ENCODE assay signal across 8 cellular contexts in genomic region chr17:80790021-80790765, GRCh38.
DNase-seq lines count a peak whose midpoint lies in the region; ATAC-seq lines count a peak whose summit lies in the region.

No MANE protein-coding gene starts in this region.

- DNase-seq in Daoy (ENCODE audit: low read depth) (peak; percentile 47), GM23248 (peak; percentile 5), naive B cell (no peak), cerebellum (ENCODE audit: low spot score) (no peak), HK-2 (ENCODE audit: unreplicated experiment) (no peak), anterior cingulate cortex (lab: John Stamatoyannopoulos, UW) (no peak)
- peak; percentile 23 for DNase-seq in activated CD4-positive, alpha-beta T cell treated with anti-CD3 and anti-CD28 coated beads, Interleukin-2, amount 50 U/mL, for 1 hour
- DNase-seq in effector CD4-positive, alpha-beta T cell, result no peak

- no peaks in the 10 kb centered on the region for H3K9me3 Mint-ChIP-seq in naive B cell

- H3K27ac ChIP-seq in GM23248, result peak overlapping the region; percentile 80

- peaks cover 10% of the 10 kb centered on the region for H3K79me2 ChIP-seq in GM23248 (ENCODE audit: insufficient read depth)

- H3K4me1 ChIP-seq in GM23248 (ENCODE audit: insufficient read depth), result peaks cover 55% of the 10 kb centered on the region

- 0 out of 2 replicates have a peak overlapping the region, but pooled peaks have one; percentile 28 for H3K4me3 ChIP-seq in GM23248

- H3K4me2 ChIP-seq in GM23248 (ENCODE audit: unreplicated experiment), result peak overlapping the region; percentile 76

- no peaks in the 10 kb centered on the region for H3K27me3 ChIP-seq in GM23248 (replicated peaks; ENCODE audit: insufficient read depth)

- in situ Hi-C loops in GM23248 (cut with MboI), result no loop called here

- peak; percentile 61 to 65 for ATAC-seq in naive B cell (ENCODE audit: low read depth in 2 of 2)

- H3K9me3 ChIP-seq in GM23248 (ENCODE audit: low read depth), result no peaks in the 10 kb centered on the region

- peaks cover 20 to 34% (median 27%) of the 10 kb centered on the region in 3 donors for H3K4me1 Mint-ChIP-seq in naive B cell

- no peaks in the 10 kb centered on the region for H3K9me2 ChIP-seq in GM23248 (ENCODE audit: insufficient read depth)

- H3K27ac Mint-ChIP-seq in naive B cell, result peak overlapping the region; percentile 46 to 96 (median 84)

- H2AFZ ChIP-seq in GM23248, result no peak overlapping the region

- peaks cover 13 to 18% of the 10 kb centered on the region in 2 donors for H3K36me3 Mint-ChIP-seq in naive B cell

- peak overlapping the region in 5 of 8 donors; percentile 9 to 83 (median 50) for H3K4me3 Mint-ChIP-seq in naive B cell

- peak overlapping the region; percentile 69 for H3K9ac ChIP-seq in GM23248

- H3K36me3 ChIP-seq in GM23248 (ENCODE audit: low read depth), result no peaks in the 10 kb centered on the region

- peaks cover 37% of the 10 kb centered on the region for H3F3A ChIP-seq in GM23248 (ENCODE audit: insufficient read depth)

- no peaks in the 10 kb centered on the region for H4K20me1 ChIP-seq in GM23248 (ENCODE audit: insufficient read depth)

- WGBS in GM23248 (ENCODE audit: low coverage in 1 of 2, low lambda C conversion rate in 2 of 2, missing lambda C conversion rate in 2 of 2), 2 experiments, result 67 to 69% methylated on average over 13 of the region's 13 CpGs

- no peaks in the 10 kb centered on the region for H3K27me3 Mint-ChIP-seq in naive B cell

Comparison
In these comparisons a context has a peak if more than half of its experiments do, and no peak if none do; other contexts are left out.
1. DNase-seq: peak in Daoy (single experiment), GM23248 (single experiment) and activated CD4-positive, alpha-beta T cell treated with anti-CD3 and anti-CD28 coated beads, Interleukin-2, amount 50 U/mL, for 1 hour (single experiment); none in naive B cell (single experiment), cerebellum (single experiment), HK-2 (single experiment), effector CD4-positive, alpha-beta T cell (single experiment) and anterior cingulate cortex (0 of 58).